Comparison of ENCODE assay signal across 9 cellular contexts in the genomic region with DNA sequence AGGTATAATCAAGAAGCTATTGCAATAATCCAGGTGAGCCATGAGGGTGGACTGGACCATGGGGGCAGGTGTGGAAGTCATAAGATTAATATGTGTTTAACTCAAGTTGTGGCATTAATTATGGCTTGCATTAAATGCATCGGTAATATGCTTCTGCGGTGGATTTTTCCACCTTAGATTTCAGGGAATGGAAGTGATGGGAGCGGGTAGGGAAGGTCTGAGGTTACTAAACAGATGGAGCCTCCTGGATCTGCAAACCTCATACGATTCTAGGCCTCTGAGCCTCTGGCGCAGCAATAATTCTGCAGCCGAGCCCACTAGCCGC. TPM values are rescaled to one million over a fixed set of nuclear protein-coding genes. Genes with fewer than 3 reads are reported as not detected.
DNase-seq lines count a peak whose midpoint lies in the region; ATAC-seq and TF ChIP-seq lines count a peak whose summit lies in the region.
"Had no signal": no experiment of that assay in that cellular context is flagged by ENCODE, and none has a peak within 500 bp of the region (broad histone marks: within the 10 kb centered on the region; RNA-seq: fewer than 3 reads in every experiment).

No MANE protein-coding gene starts in this region.

- peak overlapping the region in 3 of 4 donors; percentile 65 to 97 (median 66) for H3K4me3 ChIP-seq in adrenal gland
- peak overlapping the region; percentile 57 to 58 for H3K4me3 ChIP-seq in left lung

- TF ChIP-seq POLR2A in adrenal gland (IDR thresholded peaks at IDR 0.05), result no peak

- TF ChIP-seq CTCF in adrenal gland (IDR thresholded peaks at IDR 0.05), result no peak
- TF ChIP-seq CTCF in left lung (IDR thresholded peaks at IDR 0.05), result no peak

- H3K9me3 ChIP-seq in adrenal gland (replicated peaks in 1 of 3) (no peaks in the 10 kb centered on the region), left lung (no peaks in the 10 kb centered on the region)

- peaks cover 0 to 7% of the 10 kb centered on the region in 2 donors for H3K4me1 ChIP-seq in adrenal gland (replicated peaks in 1 of 2)
- peaks cover 6 to 11% of the 10 kb centered on the region in 2 donors for H3K4me1 ChIP-seq in left lung

- H3K27me3 ChIP-seq in adrenal gland (no peaks in the 10 kb centered on the region), left lung (peaks cover 0 to 17% of the 10 kb centered on the region in 2 donors)
- H3K27me3 ChIP-seq: foreskin keratinocyte had no signal

- intact Hi-C loops in adrenal gland (cut with DNase I), result no loop called here
- intact Hi-C loops in left lung (cut with DNase I), result no loop called here

- H3K36me3 ChIP-seq in adrenal gland (replicated peaks in 1 of 2) (no peaks in the 10 kb centered on the region), left lung (no peaks in the 10 kb centered on the region)

- ATAC-seq in left lung, result no peak
- no peak for ATAC-seq in GM18870 (IDR thresholded peaks at IDR 0.05; ENCODE audit: unreplicated experiment)
- ATAC-seq in HG03108 (IDR thresholded peaks at IDR 0.05; ENCODE audit: unreplicated experiment), result no peak

- 25 to 55% (median 27%) methylated on average over 3 to 7 of the region's 7 CpGs for WGBS in adrenal gland, 4 donors

- H3K27ac ChIP-seq in adrenal gland, result peak overlapping the region in 1 of 5 donors; percentile 78
- no peak overlapping the region for H3K27ac ChIP-seq in left lung
- peak overlapping the region; percentile 85 for H3K27ac ChIP-seq in substantia nigra (ENCODE audit: low read depth, low read length, poor library complexity, severe bottlenecking)

- DNase-seq in NCI-H345 treated with DMSO at 0.1 percent for 48 hours (lab: John Stamatoyannopoulos, UW; ENCODE audit: unreplicated experiment) (peak; percentile 31), NCI-H345 (lab: John Stamatoyannopoulos, UW) (no peak), adrenal gland (no peak), left lung (no peak), substantia nigra (lab: John Stamatoyannopoulos, UW) (no peak), HT-29 (ENCODE audit: low spot score) (no peak)

RNA-seq across cellular contexts. Expression of gene ZNF483, which starts 0.3 kb away (rescaled TPM):
- total RNA-seq in adrenal gland (10 to 100 TPM; 11.7 to 25.1 (median 20.3) TPM), left lung (1 to 10 TPM; 5.2 to 7.5 TPM)
- 1 to 10 TPM; 1.2 to 9.7 (median 3.1) TPM for polyA plus RNA-seq in adrenal gland
- total RNA-seq in HT-29 (2014; rRNA removed; shearing (Covaris generic)), result not detected in 2 replicates

RNA-seq across cellular contexts. Expression of gene ECPAS, which starts 40.5 kb away (rescaled TPM):
- total RNA-seq in adrenal gland, result 10 to 100 TPM; 51.6 to 99.1 (median 88.7) TPM
- 10 to 100 TPM; 17.3 to 88.2 (median 21.0) TPM for polyA plus RNA-seq in adrenal gland
- total RNA-seq in left lung, result 10 to 100 TPM; 77.4 to 91.8 TPM
- 35.9 and 41.4 TPM in 2 replicates for total RNA-seq in HT-29 (2014; rRNA removed; shearing (Covaris generic))
